12 cellular contexts compared by ENCODE assay signal in the genomic region with DNA sequence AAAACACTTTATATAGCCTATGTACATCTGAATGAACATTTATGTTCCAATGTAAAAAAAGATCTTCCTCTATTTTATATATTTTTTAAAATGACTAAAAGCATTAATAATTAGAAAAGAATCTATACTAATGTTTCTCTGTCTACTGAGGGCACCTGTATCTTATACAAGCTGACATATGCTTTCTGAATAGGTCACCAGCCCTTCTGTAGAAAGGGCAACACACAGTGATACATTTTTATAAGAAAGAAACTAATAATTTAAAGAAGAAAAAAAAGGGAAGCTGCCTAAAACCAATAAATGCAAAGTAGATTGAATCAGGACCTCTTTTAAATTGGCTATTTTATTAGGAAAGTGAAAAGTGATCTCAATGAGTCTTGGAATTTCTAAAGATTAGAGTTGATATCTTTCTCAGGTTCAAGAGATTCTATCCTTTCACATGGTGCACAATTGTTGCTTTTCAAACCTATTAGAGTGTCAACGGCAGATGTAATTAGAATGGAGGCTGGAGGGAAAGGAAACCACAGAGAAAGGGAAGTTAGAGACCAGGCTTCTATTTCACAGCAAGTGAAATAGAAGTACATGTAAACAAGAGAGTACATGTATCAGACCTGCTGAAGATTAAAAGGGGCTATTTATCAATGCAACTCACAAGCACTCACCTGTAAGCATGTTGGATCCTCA. TPM values are rescaled to one million over a fixed set of nuclear protein-coding genes. Genes with fewer than 3 reads are reported as not detected.
DNase-seq lines count a peak whose midpoint lies in the region; ATAC-seq and TF ChIP-seq lines count a peak whose summit lies in the region.
"Had no signal": no experiment of that assay in that cellular context is flagged by ENCODE, and none has a peak within 500 bp of the region (broad histone marks: within the 10 kb centered on the region; RNA-seq: fewer than 3 reads in every experiment).

No MANE protein-coding gene starts in this region.

- H3K4me2 ChIP-seq in BLaER1 treated with 17β-estradiol and CSF1 and Interleukin-3, amounts not matched to agents 10 nM and 100 nM = peak overlapping the region; percentile 56 to 98 (median 87)
- peak overlapping the region; percentile 98 for H3K4me2 ChIP-seq in OCI-LY7 (ENCODE audit: low read length)

- peak overlapping the region in 3 of 10 experiments; percentile 30 to 39 (median 35); a peak in 3 of 20 replicates for H3K4me3 ChIP-seq in BLaER1 treated with 17β-estradiol and CSF1 and Interleukin-3, amounts not matched to agents 10 nM and 100 nM
- H3K4me3 ChIP-seq in OCI-LY7 (ENCODE audit: low read depth, low read length, poor library complexity, severe bottlenecking) = peak overlapping the region; percentile 97
- H3K4me3 ChIP-seq: thoracic aorta had no signal

- no peak overlapping the region for H2AFZ ChIP-seq in OCI-LY7 (ENCODE audit: low read length)
- H2AFZ ChIP-seq: parathyroid adenoma had no signal

- H4K20me1 ChIP-seq in BLaER1 treated with 17β-estradiol and CSF1 and Interleukin-3, amounts not matched to agents 10 nM and 100 nM = peaks cover 68 to 95% (median 93%) of the 10 kb centered on the region in 11 experiments
- peaks cover 54% of the 10 kb centered on the region for H4K20me1 ChIP-seq in OCI-LY7 (ENCODE audit: insufficient read depth, low read length)

- H3K9me3 ChIP-seq in BLaER1 treated with 17β-estradiol and CSF1 and Interleukin-3, amounts not matched to agents 10 nM and 100 nM (replicated peaks in 1 of 11) = no peaks in the 10 kb centered on the region
- H3K9me3 ChIP-seq in OCI-LY7 (ENCODE audit: low read length) = peaks cover 15% of the 10 kb centered on the region; the same call in 1 of the 2 replicates
- H3K9me3 ChIP-seq: Caco-2, thoracic aorta had no signal

- intact Hi-C loops in OCI-LY7 (cut with micrococcal nuclease; ENCODE audit: unreplicated experiment) = loop anchor here (5.0 to 10.0 kb wide), 2 partner anchors 321 to 406 kb away; no protein-coding TSS in a partner anchor

- TF ChIP-seq CTCF in OCI-LY7 (conservative IDR thresholded peaks at IDR 0.05; ENCODE audit: low read length) = no peak

- ATAC-seq in GM19351 (IDR thresholded peaks at IDR 0.05; ENCODE audit: unreplicated experiment) = peak; percentile 78
- peak; percentile 78 for ATAC-seq in HG03095 (IDR thresholded peaks at IDR 0.05; ENCODE audit: unreplicated experiment)

- H3K27ac ChIP-seq in BLaER1 treated with 17β-estradiol and CSF1 and Interleukin-3, amounts not matched to agents 10 nM and 100 nM = peak overlapping the region in 9 of 11 experiments; percentile 41 to 75 (median 63); a peak in 19 of 22 replicates
- peak overlapping the region; percentile 93 for H3K27ac ChIP-seq in OCI-LY7 (ENCODE audit: low read depth, low read length, poor library complexity, severe bottlenecking)
- H3K27ac ChIP-seq: parathyroid adenoma, thoracic aorta had no signal

- H3K9ac ChIP-seq in BLaER1 treated with 17β-estradiol and CSF1 and Interleukin-3, amounts not matched to agents 10 nM and 100 nM = peak overlapping the region in 9 of 11 experiments; percentile 0 to 66 (median 32); a peak in 10 of 22 replicates
- H3K9ac ChIP-seq: parathyroid adenoma had no signal

- peaks cover 18 to 65% (median 58%) of the 10 kb centered on the region in 11 experiments; a peak in 21 of 22 replicates for H3K36me3 ChIP-seq in BLaER1 treated with 17β-estradiol and CSF1 and Interleukin-3, amounts not matched to agents 10 nM and 100 nM
- H3K36me3 ChIP-seq in OCI-LY7 (ENCODE audit: insufficient read depth, low read length) = peaks cover 80% of the 10 kb centered on the region
- H3K36me3 ChIP-seq: thoracic aorta had no signal

- H3K27me3 ChIP-seq in BLaER1 treated with 17β-estradiol and CSF1 and Interleukin-3, amounts not matched to agents 10 nM and 100 nM = no peaks in the 10 kb centered on the region

- CTCF ChIA-PET in OCI-LY7 (lab: Charles Lee; ENCODE audit: unreplicated experiment) = no interaction called here

- peaks cover 64 to 91% (median 80%) of the 10 kb centered on the region in 10 experiments for H3K4me1 ChIP-seq in BLaER1 treated with 17β-estradiol and CSF1 and Interleukin-3, amounts not matched to agents 10 nM and 100 nM
- peaks cover 79% of the 10 kb centered on the region for H3K4me1 ChIP-seq in OCI-LY7 (ENCODE audit: insufficient read depth, low read length, poor library complexity, severe bottlenecking)

- DNase-seq in OCI-LY7 (ENCODE audit: low spot score) (peak; percentile 80), DMS79 treated with DMSO at 0.1 percent for 48 hours (lab: John Stamatoyannopoulos, UW) (no peak), NCI-H187 (lab: John Stamatoyannopoulos, UW) (no peak), cortex of kidney (lab: John Stamatoyannopoulos, UW) (no peak)
- DNase-seq in central memory CD4-positive, alpha-beta T cell = no peak
- DNase-seq: Caco-2, NCI-H1105 had no signal

- BruUV-seq in OCI-LY7 (replicated peaks; lab: Mats Ljungman, UMichigan) = no TSS peak

- POLR2A ChIA-PET in OCI-LY7 (lab: Charles Lee) = interaction anchor here (0.7 to 1.6 kb wide), 9 partner anchors 9 to 390 kb away, joined by 3 to 7 read pairs (median 4); no protein-coding TSS in a partner anchor

- no peaks in the 10 kb centered on the region for H3K9me2 ChIP-seq in OCI-LY7 (ENCODE audit: insufficient read depth, low read length)

- peaks cover 97% of the 10 kb centered on the region for H3K79me2 ChIP-seq in OCI-LY7 (ENCODE audit: insufficient read depth, low read depth, low read length)

RNA-seq across cellular contexts. Expression of a gene that starts 6.3 kb away (rescaled TPM):
- total RNA-seq in OCI-LY7 (2014; rRNA removed; shearing (Covaris generic)) = 83.9 and 91.3 TPM in 2 replicates
- 281 and 346 TPM in 2 replicates for total RNA-seq in OCI-LY7 (2022)
